In the genomic region with DNA sequence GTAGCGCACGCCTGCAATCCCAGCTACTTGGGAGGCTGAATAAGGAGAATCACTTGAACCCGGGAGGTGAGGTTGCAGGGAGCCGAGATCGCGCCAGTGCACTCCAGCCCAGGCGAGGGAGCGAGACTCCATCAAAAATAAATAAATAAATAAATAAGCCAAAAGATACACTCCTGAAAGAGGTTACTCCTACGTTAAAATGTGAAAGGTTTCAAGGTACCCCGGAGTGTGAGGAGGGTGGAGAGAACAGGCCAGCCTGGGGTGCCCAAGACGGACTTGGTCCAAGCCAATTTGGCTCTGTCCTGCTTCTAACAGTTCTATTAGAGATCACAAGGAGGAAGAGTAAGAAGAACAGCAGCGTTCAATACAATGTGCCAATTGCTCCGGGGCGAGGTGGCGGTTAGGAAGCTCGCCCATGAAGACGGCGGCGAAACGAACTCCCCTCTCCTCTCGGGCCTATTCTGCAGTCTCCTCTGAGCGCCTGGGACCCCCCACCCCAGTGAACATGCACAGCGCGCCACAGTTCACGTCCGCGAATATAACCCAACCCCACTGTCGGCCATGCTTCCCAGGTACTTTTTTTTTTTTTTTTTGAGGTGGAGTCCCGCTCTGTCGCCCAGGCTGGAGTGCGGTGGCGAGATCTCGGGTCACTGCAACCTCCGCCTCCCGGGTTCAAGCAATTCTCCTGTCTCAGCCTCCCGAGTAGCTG, we compare ENCODE assay signal across 2 cellular contexts.
TF ChIP-seq lines count a peak whose summit lies in the region.

No MANE protein-coding gene starts in this region.

TF ChIP-seq in IMR-90, 13 proteins besides CTCF, POLR2A, EP300 and RAD21:
- TF ChIP-seq RFX5 (IDR thresholded peaks at IDR 0.05; ENCODE audit: low read depth, low read length), result no peak
- no peak for TF ChIP-seq MAZ (IDR thresholded peaks at IDR 0.05; ENCODE audit: borderline replicate concordance, low read depth, low read length)
- TF ChIP-seq SMC3 (IDR thresholded peaks at IDR 0.05; ENCODE audit: low read depth, low read length), result no peak
- TF ChIP-seq CEBPB (IDR thresholded peaks at IDR 0.05; ENCODE audit: low read depth, low read length), result no peak
- no peak for TF ChIP-seq RCOR1 (IDR thresholded peaks at IDR 0.05; ENCODE audit: insufficient replicate concordance, low read length)
- TF ChIP-seq, protein P1, sequence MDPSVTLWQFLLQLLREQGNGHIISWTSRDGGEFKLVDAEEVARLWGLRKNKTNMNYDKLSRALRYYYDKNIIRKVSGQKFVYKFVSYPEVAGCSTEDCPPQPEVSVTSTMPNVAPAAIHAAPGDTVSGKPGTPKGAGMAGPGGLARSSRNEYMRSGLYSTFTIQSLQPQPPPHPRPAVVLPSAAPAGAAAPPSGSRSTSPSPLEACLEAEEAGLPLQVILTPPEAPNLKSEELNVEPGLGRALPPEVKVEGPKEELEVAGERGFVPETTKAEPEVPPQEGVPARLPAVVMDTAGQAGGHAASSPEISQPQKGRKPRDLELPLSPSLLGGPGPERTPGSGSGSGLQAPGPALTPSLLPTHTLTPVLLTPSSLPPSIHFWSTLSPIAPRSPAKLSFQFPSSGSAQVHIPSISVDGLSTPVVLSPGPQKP (IDR thresholded peaks at IDR 0.05; ENCODE audit: borderline replicate concordance, low read depth, low read length), result no peak
- no peak for TF ChIP-seq NFE2L2 (IDR thresholded peaks at IDR 0.05; ENCODE audit: low read depth, low read length)
- no peak for TF ChIP-seq MAFK (IDR thresholded peaks at IDR 0.05; ENCODE audit: low read depth, low read length)
- TF ChIP-seq MXI1 (IDR thresholded peaks at IDR 0.05; ENCODE audit: borderline replicate concordance, low read depth, low read length), result no peak
TF ChIP-seq in IMR-90: peak in this region for 0.

TF ChIP-seq in WTC11, 78 proteins besides CTCF, POLR2A, EP300 and RAD21:
- TF ChIP-seq ELF4 (CRISPR knock-in tag; IDR thresholded peaks at IDR 0.05; ENCODE audit: low read depth) (no peak), ZNF232 (CRISPR knock-in tag; IDR thresholded peaks at IDR 0.05) (0 out of 2 replicates have a peak, but pooled peaks have one; percentile 52), IRF2 (CRISPR knock-in tag; IDR thresholded peaks at IDR 0.05; ENCODE audit: borderline replicate concordance, low read depth) (no peak), GABPB1 (CRISPR knock-in tag; IDR thresholded peaks at IDR 0.05) (no peak), NFE2L1 (CRISPR knock-in tag; IDR thresholded peaks at IDR 0.05) (no peak), ZNF396 (CRISPR knock-in tag; IDR thresholded peaks at IDR 0.05; ENCODE audit: borderline replicate concordance) (no peak)
- TF ChIP-seq, protein P2, sequence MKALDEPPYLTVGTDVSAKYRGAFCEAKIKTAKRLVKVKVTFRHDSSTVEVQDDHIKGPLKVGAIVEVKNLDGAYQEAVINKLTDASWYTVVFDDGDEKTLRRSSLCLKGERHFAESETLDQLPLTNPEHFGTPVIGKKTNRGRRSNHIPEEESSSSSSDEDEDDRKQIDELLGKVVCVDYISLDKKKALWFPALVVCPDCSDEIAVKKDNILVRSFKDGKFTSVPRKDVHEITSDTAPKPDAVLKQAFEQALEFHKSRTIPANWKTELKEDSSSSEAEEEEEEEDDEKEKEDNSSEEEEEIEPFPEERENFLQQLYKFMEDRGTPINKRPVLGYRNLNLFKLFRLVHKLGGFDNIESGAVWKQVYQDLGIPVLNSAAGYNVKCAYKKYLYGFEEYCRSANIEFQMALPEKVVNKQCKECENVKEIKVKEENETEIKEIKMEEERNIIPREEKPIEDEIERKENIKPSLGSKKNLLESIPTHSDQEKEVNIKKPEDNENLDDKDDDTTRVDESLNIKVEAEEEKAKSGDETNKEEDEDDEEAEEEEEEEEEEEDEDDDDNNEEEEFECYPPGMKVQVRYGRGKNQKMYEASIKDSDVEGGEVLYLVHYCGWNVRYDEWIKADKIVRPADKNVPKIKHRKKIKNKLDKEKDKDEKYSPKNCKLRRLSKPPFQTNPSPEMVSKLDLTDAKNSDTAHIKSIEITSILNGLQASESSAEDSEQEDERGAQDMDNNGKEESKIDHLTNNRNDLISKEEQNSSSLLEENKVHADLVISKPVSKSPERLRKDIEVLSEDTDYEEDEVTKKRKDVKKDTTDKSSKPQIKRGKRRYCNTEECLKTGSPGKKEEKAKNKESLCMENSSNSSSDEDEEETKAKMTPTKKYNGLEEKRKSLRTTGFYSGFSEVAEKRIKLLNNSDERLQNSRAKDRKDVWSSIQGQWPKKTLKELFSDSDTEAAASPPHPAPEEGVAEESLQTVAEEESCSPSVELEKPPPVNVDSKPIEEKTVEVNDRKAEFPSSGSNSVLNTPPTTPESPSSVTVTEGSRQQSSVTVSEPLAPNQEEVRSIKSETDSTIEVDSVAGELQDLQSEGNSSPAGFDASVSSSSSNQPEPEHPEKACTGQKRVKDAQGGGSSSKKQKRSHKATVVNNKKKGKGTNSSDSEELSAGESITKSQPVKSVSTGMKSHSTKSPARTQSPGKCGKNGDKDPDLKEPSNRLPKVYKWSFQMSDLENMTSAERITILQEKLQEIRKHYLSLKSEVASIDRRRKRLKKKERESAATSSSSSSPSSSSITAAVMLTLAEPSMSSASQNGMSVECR (CRISPR knock-in tag; IDR thresholded peaks at IDR 0.05; ENCODE audit: borderline replicate concordance), result peak; percentile 7; the same call in 1 of the 2 replicates
- TF ChIP-seq, protein P3, sequence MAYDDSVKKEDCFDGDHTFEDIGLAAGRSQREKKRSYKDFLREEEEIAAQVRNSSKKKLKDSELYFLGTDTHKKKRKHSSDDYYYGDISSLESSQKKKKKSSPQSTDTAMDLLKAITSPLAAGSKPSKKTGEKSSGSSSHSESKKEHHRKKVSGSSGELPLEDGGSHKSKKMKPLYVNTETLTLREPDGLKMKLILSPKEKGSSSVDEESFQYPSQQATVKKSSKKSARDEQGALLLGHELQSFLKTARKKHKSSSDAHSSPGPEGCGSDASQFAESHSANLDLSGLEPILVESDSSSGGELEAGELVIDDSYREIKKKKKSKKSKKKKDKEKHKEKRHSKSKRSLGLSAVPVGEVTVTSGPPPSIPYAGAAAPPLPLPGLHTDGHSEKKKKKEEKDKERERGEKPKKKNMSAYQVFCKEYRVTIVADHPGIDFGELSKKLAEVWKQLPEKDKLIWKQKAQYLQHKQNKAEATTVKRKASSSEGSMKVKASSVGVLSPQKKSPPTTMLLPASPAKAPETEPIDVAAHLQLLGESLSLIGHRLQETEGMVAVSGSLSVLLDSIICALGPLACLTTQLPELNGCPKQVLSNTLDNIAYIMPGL (CRISPR knock-in tag; IDR thresholded peaks at IDR 0.05), result 0 out of 2 replicates have a peak, but pooled peaks have one; percentile 1
